Comparison of ENCODE assay signal across 2 cellular contexts in genomic region chr15:39461536-39462140, GRCh38.
TF ChIP-seq lines count a peak whose summit lies in the region.

No MANE protein-coding gene starts in this region.

TF ChIP-seq in liver, 16 proteins besides CTCF, POLR2A, EP300 and RAD21 (continued from another document):
- no peak for TF ChIP-seq FOXA1 (IDR thresholded peaks at IDR 0.05)
- no peak for TF ChIP-seq GABPA (IDR thresholded peaks at IDR 0.05 in 1 of 2, conservative IDR thresholded peaks at IDR 0.05 in 1 of 2)
- no peak for TF ChIP-seq REST (IDR thresholded peaks at IDR 0.05)
- TF ChIP-seq RXRA (IDR thresholded peaks at IDR 0.05), result peak; percentile 47 to 56
- TF ChIP-seq FOXA2 (IDR thresholded peaks at IDR 0.05), result no peak
- TF ChIP-seq ZBTB33 (IDR thresholded peaks at IDR 0.05), result no peak
- peak; percentile 95 for TF ChIP-seq NR2F2 (IDR thresholded peaks at IDR 0.05)
- TF ChIP-seq MAX (IDR thresholded peaks at IDR 0.05), result no peak
- TF ChIP-seq YY1 (IDR thresholded peaks at IDR 0.05), result no peak
- TF ChIP-seq HNF4A (conservative IDR thresholded peaks at IDR 0.05), result no peak
- no peak for TF ChIP-seq HNF4G (IDR thresholded peaks at IDR 0.05)

TF ChIP-seq in HepG2, 621 proteins besides CTCF, POLR2A, EP300 and RAD21 (continued from another document):
- TF ChIP-seq HMGXB4 (CRISPR knock-in tag; IDR thresholded peaks at IDR 0.05; ENCODE audit: borderline replicate concordance in 1 of 2, low read depth in 1 of 2), result no peak
- no peak for TF ChIP-seq SNAPC5 (CRISPR knock-in tag; IDR thresholded peaks at IDR 0.05; ENCODE audit: borderline replicate concordance)
- TF ChIP-seq ZNF800 (CRISPR knock-in tag; IDR thresholded peaks at IDR 0.05), result no peak
- TF ChIP-seq ETV6 (CRISPR knock-in tag; conservative IDR thresholded peaks at IDR 0.05), result no peak
- TF ChIP-seq TP53 (CRISPR knock-in tag; conservative IDR thresholded peaks at IDR 0.05), result no peak
